In the genomic region with DNA sequence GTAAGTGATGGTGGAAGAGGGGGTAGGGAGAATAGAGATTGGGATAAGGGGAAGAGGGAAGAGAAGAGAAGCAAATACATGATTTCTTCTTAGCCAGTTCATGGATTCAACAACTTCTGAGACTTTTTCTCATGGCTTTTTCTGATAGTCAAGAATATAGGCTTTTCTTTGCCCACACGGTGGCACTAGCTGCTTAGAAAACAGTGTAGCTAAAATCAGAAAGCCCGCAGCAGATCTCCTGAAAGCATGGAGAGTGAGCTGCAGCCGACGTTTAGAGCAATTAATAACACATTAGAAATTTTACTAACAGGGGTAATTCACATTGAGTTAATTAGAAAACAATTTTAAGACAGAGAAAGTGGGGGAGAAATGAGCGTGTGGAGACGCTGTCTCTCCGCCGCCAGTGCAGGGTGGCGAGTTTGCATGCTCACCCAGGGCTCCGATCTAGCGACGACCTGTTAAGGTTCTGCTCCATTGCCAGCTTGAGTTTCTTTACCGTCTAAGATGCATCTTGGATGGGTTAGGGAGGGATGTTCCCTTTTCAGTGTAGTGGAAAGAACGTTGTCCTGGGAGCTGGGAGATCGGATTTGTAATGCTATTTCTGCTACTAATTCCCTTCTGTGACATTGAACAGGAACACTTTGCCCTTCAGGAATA, we compare ENCODE assay signal across 8 cellular contexts. TPM values are rescaled to one million over a fixed set of nuclear protein-coding genes. Genes with fewer than 3 reads are reported as not detected.
A peak's percentile ranks its signal among the peaks of the same experiment; 100 is the strongest.
DNase-seq lines count a peak whose midpoint lies in the region; ATAC-seq, FAIRE-seq and TF ChIP-seq lines count a peak whose summit lies in the region.

No MANE protein-coding gene starts in this region.

- no peaks in the 10 kb centered on the region for H3K9me3 Mint-ChIP-seq in activated naive CD8-positive, alpha-beta T cell (ENCODE audit: low read depth)

- DNase-seq in AG10803 (ENCODE audit: low read depth) (peak; percentile 59), HPDE6-E6E7 (ENCODE audit: extremely low spot score) (peak; percentile 35), glomerular visceral epithelial cell (ENCODE audit: extremely low spot score) (peak; percentile 58), pancreas (peak in 3 of 6 donors; percentile 34 to 63 (median 35))

- H3K27me3 ChIP-seq in OCI-LY1 (ENCODE audit: insufficient read depth, low read length) (no peaks in the 10 kb centered on the region), pancreas (no peaks in the 10 kb centered on the region)

- peaks cover 39% of the 10 kb centered on the region for H3K27me3 Mint-ChIP-seq in activated naive CD8-positive, alpha-beta T cell

- peak overlapping the region; percentile 30; the same call in 1 of the 2 replicates for H3K9ac ChIP-seq in OCI-LY1 (ENCODE audit: low read length)

- H3K36me3 ChIP-seq in OCI-LY1 (ENCODE audit: insufficient read depth, low read length), result no peaks in the 10 kb centered on the region
- H3K36me3 ChIP-seq in pancreas, result no peaks in the 10 kb centered on the region

- no peaks in the 10 kb centered on the region for H3K79me2 ChIP-seq in OCI-LY1 (ENCODE audit: insufficient read depth, low read length)

- H3K4me3 ChIP-seq in AG10803 (ENCODE audit: low read length) (peak overlapping the region; percentile 36), OCI-LY1 (ENCODE audit: low read depth, low read length, poor library complexity, severe bottlenecking) (peak overlapping the region; percentile 40), pancreas (peak overlapping the region in 2 of 4 donors; percentile 32 to 38)

- TF ChIP-seq CTCF in AG10803 (conservative IDR thresholded peaks at IDR 0.05; ENCODE audit: low read length) (peak; percentile 77), OCI-LY1 (IDR thresholded peaks at IDR 0.05; ENCODE audit: low read length) (peak; percentile 84), pancreas (IDR thresholded peaks at IDR 0.05) (peak in 3 of 4 donors; percentile 32 to 49 (median 44))

- H3K27ac ChIP-seq in OCI-LY1 (ENCODE audit: low read depth, low read length, poor library complexity, severe bottlenecking) (peak overlapping the region; percentile 3), pancreas (no peak overlapping the region)

- H3K27ac Mint-ChIP-seq in activated naive CD8-positive, alpha-beta T cell, result no peak overlapping the region

- H3K9me3 ChIP-seq in OCI-LY1 (ENCODE audit: low read length) (no peaks in the 10 kb centered on the region), pancreas (no peaks in the 10 kb centered on the region)

- H3K4me1 ChIP-seq in OCI-LY1 (ENCODE audit: insufficient read depth, low read length, severe bottlenecking) (peaks cover 47% of the 10 kb centered on the region), pancreas (no peaks in the 10 kb centered on the region)

- intact Hi-C loops in pancreas (cut with DNase I), result loop anchor here in 2 of 3 donors (5.0 to 10.0 kb wide), 3 partner anchors 58 to 180 kb away; no protein-coding TSS in a partner anchor

- H2AFZ ChIP-seq in OCI-LY1 (ENCODE audit: low read length), result no peak overlapping the region

- H3K36me3 Mint-ChIP-seq in activated naive CD8-positive, alpha-beta T cell, result no peaks in the 10 kb centered on the region

- FAIRE-seq in pancreas (lab: Jason Lieb, UNC), result peak; percentile 61

- no peaks in the 10 kb centered on the region for H4K20me1 ChIP-seq in OCI-LY1 (ENCODE audit: insufficient read depth, low read length)

- H3K9me2 ChIP-seq in OCI-LY1 (ENCODE audit: low read depth, low read length), result no peaks in the 10 kb centered on the region

- H3K4me3 Mint-ChIP-seq in activated naive CD8-positive, alpha-beta T cell, result peak overlapping the region; percentile 72

- peaks cover 8% of the 10 kb centered on the region for H3K4me1 Mint-ChIP-seq in activated naive CD8-positive, alpha-beta T cell (ENCODE audit: low read depth)

- peak overlapping the region; percentile 62 for H3K4me2 ChIP-seq in OCI-LY1 (ENCODE audit: low read length)

- no peaks in the 10 kb centered on the region for H3F3A ChIP-seq in OCI-LY1 (ENCODE audit: insufficient read depth, low read length)

- peak; percentile 76 for ATAC-seq in GM18502 (IDR thresholded peaks at IDR 0.05; ENCODE audit: poor library complexity, unreplicated experiment)
- ATAC-seq in pancreas, result peak; percentile 82 to 98 (median 94)
- ATAC-seq in HG03095 (IDR thresholded peaks at IDR 0.05; ENCODE audit: unreplicated experiment), result no peak

- 1 to 3% methylated on average over 15 of the region's 15 CpGs for WGBS in pancreas, 2 donors

RNA-seq across cellular contexts. Expression of gene RAG1, which starts 3.3 kb away (rescaled TPM):
- under 1 TPM; 0.13 to 0.81 (median 0.64) TPM for total RNA-seq in pancreas
- under 1 TPM; 0.26 to 0.34 TPM for polyA plus RNA-seq in pancreas

RNA-seq across cellular contexts. Expression of gene IFTAP, which starts 29.8 kb away (rescaled TPM):
- 10 to 100 TPM in 1 of 6 donors, 1 to 10 TPM in 5; 4.2 to 10.6 (median 6.7) TPM for total RNA-seq in pancreas
- polyA plus RNA-seq in pancreas, result 10 to 100 TPM; 11.9 to 14.4 TPM

RNA-seq across cellular contexts. Expression of gene RAG2, which starts 33.5 kb away (rescaled TPM):
- total RNA-seq in pancreas, result not detected
- polyA plus RNA-seq in pancreas, result not detected

RNA-seq across cellular contexts. Expression of gene TRAF6, which starts 54.4 kb away (rescaled TPM):
- total RNA-seq in pancreas, result 1 to 10 TPM; 5.0 to 9.5 (median 6.1) TPM
- 1 to 10 TPM; 1.2 to 3.4 TPM for polyA plus RNA-seq in pancreas
